Comparison of ENCODE assay signal across 8 cellular contexts in the genomic region with DNA sequence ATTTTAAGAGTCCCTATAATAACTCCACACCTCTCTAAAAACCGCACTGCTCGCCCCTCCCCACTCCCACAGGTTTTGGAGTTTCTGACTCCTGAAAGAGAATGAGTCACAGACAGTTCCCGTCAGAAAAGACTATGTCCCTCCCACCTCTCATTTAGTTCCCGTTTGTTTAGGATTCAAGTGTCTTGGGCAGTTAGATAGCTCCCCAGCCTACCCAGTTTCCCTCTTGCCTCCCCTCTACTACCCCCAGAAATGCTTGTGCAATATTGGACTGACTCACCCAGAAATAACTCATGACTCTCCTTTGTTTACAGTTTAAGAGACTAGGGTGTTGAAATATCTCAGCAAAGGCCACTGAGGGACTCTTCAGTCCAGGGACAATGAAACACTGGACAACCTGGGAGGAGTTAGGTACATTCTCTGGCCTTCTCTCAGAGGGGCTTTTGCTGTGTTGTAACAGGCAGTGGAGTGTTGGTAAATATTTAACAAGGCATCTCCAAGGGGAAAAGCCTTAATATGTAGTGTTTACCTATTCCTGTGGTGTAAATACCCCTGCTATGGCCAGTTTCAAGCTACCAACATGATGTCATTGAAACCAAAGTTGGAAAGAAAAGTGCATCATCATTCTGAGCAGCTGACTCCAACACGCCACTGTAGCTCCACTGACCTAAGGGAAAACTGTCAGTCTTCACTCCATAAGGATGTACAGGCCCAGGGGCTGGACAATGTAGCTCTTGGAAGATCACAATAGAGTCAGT.
DNase-seq lines count a peak whose midpoint lies in the region; ATAC-seq and TF ChIP-seq lines count a peak whose summit lies in the region.

No MANE protein-coding gene starts in this region.

- no peaks in the 10 kb centered on the region for H3K9me3 ChIP-seq in right atrium auricular region
- H3K9me3 ChIP-seq in skeletal muscle satellite cell (replicated peaks; ENCODE audit: low read length) = no peaks in the 10 kb centered on the region
- H3K9me3 ChIP-seq in WERI-Rb-1 (ENCODE audit: severe bottlenecking) = no peaks in the 10 kb centered on the region

- peak overlapping the region; percentile 9 for H3K4me3 Mint-ChIP-seq in activated naive CD8-positive, alpha-beta T cell treated with anti-CD3 and anti-CD28 coated beads, Interleukin-2, amount 50 U/mL, for 24 hours

- TF ChIP-seq CTCF in right atrium auricular region (IDR thresholded peaks at IDR 0.05) = no peak
- no peak for TF ChIP-seq CTCF in WERI-Rb-1 (IDR thresholded peaks at IDR 0.05; ENCODE audit: low read depth, low read length)

- H3K27ac ChIP-seq in right atrium auricular region = peak overlapping the region; percentile 69 to 80
- no peak overlapping the region for H3K27ac ChIP-seq in WERI-Rb-1

- no peaks in the 10 kb centered on the region for H3K36me3 ChIP-seq in right atrium auricular region
- H3K36me3 ChIP-seq in skeletal muscle satellite cell (ENCODE audit: insufficient read depth, low read length) = no peaks in the 10 kb centered on the region
- H3K36me3 ChIP-seq in WERI-Rb-1 = no peaks in the 10 kb centered on the region

- H3K27ac Mint-ChIP-seq in activated naive CD8-positive, alpha-beta T cell treated with anti-CD3 and anti-CD28 coated beads, Interleukin-2, amount 50 U/mL, for 24 hours = peak overlapping the region; percentile 88

- H3K36me3 Mint-ChIP-seq in activated naive CD8-positive, alpha-beta T cell treated with anti-CD3 and anti-CD28 coated beads, Interleukin-2, amount 50 U/mL, for 24 hours (ENCODE audit: low read depth) = no peaks in the 10 kb centered on the region

- peaks cover 33% of the 10 kb centered on the region for H3K4me1 Mint-ChIP-seq in activated naive CD8-positive, alpha-beta T cell treated with anti-CD3 and anti-CD28 coated beads, Interleukin-2, amount 50 U/mL, for 24 hours

- H3K4me1 ChIP-seq in right atrium auricular region (peaks cover 0 to 32% of the 10 kb centered on the region in 2 donors), skeletal muscle satellite cell (ENCODE audit: control insufficient read depth, insufficient read depth, low read length) (peaks cover 41% of the 10 kb centered on the region)

- peak overlapping the region; percentile 48 for H3K4me2 ChIP-seq in skeletal muscle satellite cell (ENCODE audit: low read length)

- H3K9ac ChIP-seq in skeletal muscle satellite cell (ENCODE audit: low read depth, low read length) = peak overlapping the region; percentile 67

- H3K4me3 ChIP-seq in right atrium auricular region = no peak overlapping the region
- no peak overlapping the region for H3K4me3 ChIP-seq in skeletal muscle satellite cell (ENCODE audit: low read length)
- no peak overlapping the region for H3K4me3 ChIP-seq in WERI-Rb-1 (ENCODE audit: low read depth, low read length)

- DNase-seq in SIG-M5 treated with dmso at 0.1 percent for 504 hours (lab: John Stamatoyannopoulos, UW; ENCODE audit: unreplicated experiment) = peak; percentile 100
- DNase-seq in activated naive CD8-positive, alpha-beta T cell treated with anti-CD3 and anti-CD28 coated beads, Interleukin-2, amount 50 U/mL, for 24 hours = peak; percentile 69
- peak; percentile 92 for DNase-seq in right atrium auricular region (ENCODE audit: low spot score)
- DNase-seq in WERI-Rb-1 = no peak
- DNase-seq in NCI-H2081 (lab: John Stamatoyannopoulos, UW) = no peak

- no peaks in the 10 kb centered on the region for H3K9me3 Mint-ChIP-seq in activated naive CD8-positive, alpha-beta T cell treated with anti-CD3 and anti-CD28 coated beads, Interleukin-2, amount 50 U/mL, for 24 hours

- peak; percentile 49 for ATAC-seq in GM18907 (IDR thresholded peaks at IDR 0.05; ENCODE audit: unreplicated experiment)
- peak; percentile 36 for ATAC-seq in HG03378 (IDR thresholded peaks at IDR 0.05; ENCODE audit: unreplicated experiment)
- peak; percentile 88 for ATAC-seq in activated naive CD8-positive, alpha-beta T cell treated with anti-CD3 and anti-CD28 coated beads, Interleukin-2, amount 50 U/mL, for 24 hours

- no peaks in the 10 kb centered on the region for H3K27me3 ChIP-seq in right atrium auricular region
- no peaks in the 10 kb centered on the region for H3K27me3 ChIP-seq in skeletal muscle satellite cell (ENCODE audit: control insufficient read depth, insufficient read depth, low read length)
- no peaks in the 10 kb centered on the region for H3K27me3 ChIP-seq in WERI-Rb-1 (ENCODE audit: insufficient read depth, low read depth, severe bottlenecking)

- no peaks in the 10 kb centered on the region for H3K27me3 Mint-ChIP-seq in activated naive CD8-positive, alpha-beta T cell treated with anti-CD3 and anti-CD28 coated beads, Interleukin-2, amount 50 U/mL, for 24 hours

Comparison
In these comparisons a context has a peak if more than half of its experiments do, and no peak if none do; other contexts are left out.
1. ATAC-seq: peak in every context shown above with its lines; median percentile 88 in activated naive CD8-positive, alpha-beta T cell treated with anti-CD3 and anti-CD28 coated beads, Interleukin-2, amount 50 U/mL, for 24 hours; 49 in GM18907; 36 in HG03378.
2. DNase-seq: peak in SIG-M5 treated with dmso at 0.1 percent for 504 hours (single experiment), activated naive CD8-positive, alpha-beta T cell treated with anti-CD3 and anti-CD28 coated beads, Interleukin-2, amount 50 U/mL, for 24 hours (single experiment) and right atrium auricular region (single experiment); none in WERI-Rb-1 (single experiment) and NCI-H2081 (0 of 2).